Comparison of ENCODE assay signal across 13 cellular contexts in genomic region chr18:47030887-47031286, GRCh38. TPM values are rescaled to one million over a fixed set of nuclear protein-coding genes. Genes with fewer than 3 reads are reported as not detected.
"Had no signal": no experiment of that assay in that cellular context is flagged by ENCODE, and none has a peak within 500 bp of the region (broad histone marks: within the 10 kb centered on the region; RNA-seq: fewer than 3 reads in every experiment).

No MANE protein-coding gene starts in this region.

RNA-seq across cellular contexts. Expression of gene ELOA2, which starts 4.5 kb away (rescaled TPM):
- total RNA-seq: activated B cell treated with CpG ODN at 0.5 μM for 24 hours; activated CD4-positive, alpha-beta memory T cell treated with anti-CD3 and anti-CD28 coated beads for 36 hours; activated CD4-positive, alpha-beta memory T cell treated with anti-CD3 and anti-CD28 coated beads, Interleukin-2, amount 10 ng/mL, durations not matched to agents 7 days and 5 days; activated CD4-positive, alpha-beta T cell treated with anti-CD3 and anti-CD28 coated beads for 36 hours; activated CD4-positive, alpha-beta T cell treated with anti-CD3 and anti-CD28 coated beads, Interleukin-2, amount 10 ng/mL, durations not matched to agents 24 days and 14 days; activated CD4-positive, alpha-beta T cell treated with anti-CD3 and anti-CD28 coated beads, Interleukin-2, amount 10 ng/mL, durations not matched to agents 7 days and 5 days; activated CD8-positive, alpha-beta memory T cell treated with anti-CD3 and anti-CD28 coated beads for 36 hours; activated CD8-positive, alpha-beta memory T cell treated with anti-CD3 and anti-CD28 coated beads, Interleukin-2, amount 10 ng/mL, durations not matched to agents 7 days and 5 days; activated CD8-positive, alpha-beta T cell treated with anti-CD3 and anti-CD28 coated beads for 36 hours; activated CD8-positive, alpha-beta T cell treated with anti-CD3 and anti-CD28 coated beads, Interleukin-2, amount 10 ng/mL, durations not matched to agents 7 days and 5 days; T-helper 1 cell treated with Interleukin-12 subunit alpha and Interleukin-12 subunit beta and Interleukin-4 antibody, amounts not matched to agents 30 ng/mL and 1 ng/mL, for 36 hours; T-helper 17 cell; T-helper 2 cell treated with Interferon-gamma antibody and Interleukin-4, amounts not matched to agents 100 ng/mL and 5 ng/mL, for 36 hours had no signal
